Comparison of ENCODE assay signal across 2 cellular contexts in genomic region chr1:34547043-34547674, GRCh38.
A peak's percentile ranks its signal among the peaks of the same experiment; 100 is the strongest.
TF ChIP-seq lines count a peak whose summit lies in the region.

No MANE protein-coding gene starts in this region.

TF ChIP-seq in K562, 482 proteins besides CTCF, POLR2A, EP300 and RAD21 (continued from another document):
- TF ChIP-seq RERE (CRISPR knock-in tag; IDR thresholded peaks at IDR 0.05; ENCODE audit: borderline replicate concordance), result no peak
- no peak for TF ChIP-seq SIN3B (IDR thresholded peaks at IDR 0.05; ENCODE audit: low read depth)
- TF ChIP-seq, protein P1, sequence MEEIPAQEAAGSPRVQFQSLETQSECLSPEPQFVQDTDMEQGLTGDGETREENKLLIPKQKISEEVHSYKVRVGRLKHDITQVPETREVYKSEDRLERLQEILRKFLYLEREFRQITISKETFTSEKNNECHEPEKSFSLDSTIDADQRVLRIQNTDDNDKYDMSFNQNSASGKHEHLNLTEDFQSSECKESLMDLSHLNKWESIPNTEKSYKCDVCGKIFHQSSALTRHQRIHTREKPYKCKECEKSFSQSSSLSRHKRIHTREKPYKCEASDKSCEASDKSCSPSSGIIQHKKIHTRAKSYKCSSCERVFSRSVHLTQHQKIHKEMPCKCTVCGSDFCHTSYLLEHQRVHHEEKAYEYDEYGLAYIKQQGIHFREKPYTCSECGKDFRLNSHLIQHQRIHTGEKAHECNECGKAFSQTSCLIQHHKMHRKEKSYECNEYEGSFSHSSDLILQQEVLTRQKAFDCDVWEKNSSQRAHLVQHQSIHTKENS (CRISPR knock-in tag; IDR thresholded peaks at IDR 0.05), result no peak
- 0 out of 2 replicates have a peak, but pooled peaks have one; percentile 7 for TF ChIP-seq CEBPB (tag; IDR thresholded peaks at IDR 0.05)
- no peak for TF ChIP-seq SRSF9 (IDR thresholded peaks at IDR 0.05; ENCODE audit: borderline replicate concordance, low read depth, low read length)
- TF ChIP-seq SRSF3 (IDR thresholded peaks at IDR 0.05; ENCODE audit: insufficient read depth, low read length), result no peak

TF ChIP-seq in liver, 16 proteins besides CTCF, POLR2A, EP300 and RAD21 (continued from another document):
- TF ChIP-seq, protein P2, sequence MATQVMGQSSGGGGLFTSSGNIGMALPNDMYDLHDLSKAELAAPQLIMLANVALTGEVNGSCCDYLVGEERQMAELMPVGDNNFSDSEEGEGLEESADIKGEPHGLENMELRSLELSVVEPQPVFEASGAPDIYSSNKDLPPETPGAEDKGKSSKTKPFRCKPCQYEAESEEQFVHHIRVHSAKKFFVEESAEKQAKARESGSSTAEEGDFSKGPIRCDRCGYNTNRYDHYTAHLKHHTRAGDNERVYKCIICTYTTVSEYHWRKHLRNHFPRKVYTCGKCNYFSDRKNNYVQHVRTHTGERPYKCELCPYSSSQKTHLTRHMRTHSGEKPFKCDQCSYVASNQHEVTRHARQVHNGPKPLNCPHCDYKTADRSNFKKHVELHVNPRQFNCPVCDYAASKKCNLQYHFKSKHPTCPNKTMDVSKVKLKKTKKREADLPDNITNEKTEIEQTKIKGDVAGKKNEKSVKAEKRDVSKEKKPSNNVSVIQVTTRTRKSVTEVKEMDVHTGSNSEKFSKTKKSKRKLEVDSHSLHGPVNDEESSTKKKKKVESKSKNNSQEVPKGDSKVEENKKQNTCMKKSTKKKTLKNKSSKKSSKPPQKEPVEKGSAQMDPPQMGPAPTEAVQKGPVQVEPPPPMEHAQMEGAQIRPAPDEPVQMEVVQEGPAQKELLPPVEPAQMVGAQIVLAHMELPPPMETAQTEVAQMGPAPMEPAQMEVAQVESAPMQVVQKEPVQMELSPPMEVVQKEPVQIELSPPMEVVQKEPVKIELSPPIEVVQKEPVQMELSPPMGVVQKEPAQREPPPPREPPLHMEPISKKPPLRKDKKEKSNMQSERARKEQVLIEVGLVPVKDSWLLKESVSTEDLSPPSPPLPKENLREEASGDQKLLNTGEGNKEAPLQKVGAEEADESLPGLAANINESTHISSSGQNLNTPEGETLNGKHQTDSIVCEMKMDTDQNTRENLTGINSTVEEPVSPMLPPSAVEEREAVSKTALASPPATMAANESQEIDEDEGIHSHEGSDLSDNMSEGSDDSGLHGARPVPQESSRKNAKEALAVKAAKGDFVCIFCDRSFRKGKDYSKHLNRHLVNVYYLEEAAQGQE (IDR thresholded peaks at IDR 0.05), result no peak
- TF ChIP-seq, protein P3, sequence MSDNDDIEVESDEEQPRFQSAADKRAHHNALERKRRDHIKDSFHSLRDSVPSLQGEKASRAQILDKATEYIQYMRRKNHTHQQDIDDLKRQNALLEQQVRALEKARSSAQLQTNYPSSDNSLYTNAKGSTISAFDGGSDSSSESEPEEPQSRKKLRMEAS (IDR thresholded peaks at IDR 0.05), result no peak
- TF ChIP-seq JUND (IDR thresholded peaks at IDR 0.05), result peak in 1 of 2 donors; percentile 29
